In genomic region chr17:40648326-40648968, GRCh38 we compare ENCODE assay signal across 8 cellular contexts. TPM values are rescaled to one million over a fixed set of nuclear protein-coding genes. Genes with fewer than 3 reads are reported as not detected.
A peak's percentile ranks its signal among the peaks of the same experiment; 100 is the strongest.
DNase-seq lines count a peak whose midpoint lies in the region; ATAC-seq and TF ChIP-seq lines count a peak whose summit lies in the region.

No MANE protein-coding gene starts in this region.

- H4K20me1 ChIP-seq in OCI-LY7 (ENCODE audit: insufficient read depth, low read length), result peaks cover 16% of the 10 kb centered on the region

- H3K4me2 ChIP-seq in OCI-LY7 (ENCODE audit: low read length), result peak overlapping the region; percentile 85

- BruUV-seq in OCI-LY7 (replicated peaks; lab: Mats Ljungman, UMichigan), result TSS peak; percentile 83

- H3K36me3 ChIP-seq in OCI-LY7 (ENCODE audit: insufficient read depth, low read length) (peaks cover 27% of the 10 kb centered on the region), upper lobe of left lung (peaks cover 0 to 19% (median under 1%) of the 10 kb centered on the region in 4 donors)

- H3K36me3 Mint-ChIP-seq in activated CD4-positive, alpha-beta T cell treated with anti-CD3 and anti-CD28 coated beads for 36 hours (ENCODE audit: low read depth), result peaks cover 20% of the 10 kb centered on the region
- H3K36me3 Mint-ChIP-seq in dendritic cell treated with granulocyte-macrophage colony-stimulating factor and Interleukin-4, amounts not matched to agents 40 ng/mL and 50 ng/mL, for 4 days (ENCODE audit: low read depth), result peaks cover 37% of the 10 kb centered on the region

- peaks cover 35% of the 10 kb centered on the region for H3K4me1 ChIP-seq in OCI-LY7 (ENCODE audit: insufficient read depth, low read length, poor library complexity, severe bottlenecking)
- H3K4me1 ChIP-seq in upper lobe of left lung, result peaks cover 27 to 38% (median 31%) of the 10 kb centered on the region in 4 donors

- H3K27ac ChIP-seq in OCI-LY7 (ENCODE audit: low read depth, low read length, poor library complexity, severe bottlenecking), result peak overlapping the region; percentile 62
- peak overlapping the region; percentile 98 to 100 (median 98) for H3K27ac ChIP-seq in upper lobe of left lung

- H3K4me1 Mint-ChIP-seq in activated CD4-positive, alpha-beta T cell treated with anti-CD3 and anti-CD28 coated beads for 36 hours, result peaks cover 35% of the 10 kb centered on the region
- H3K4me1 Mint-ChIP-seq in dendritic cell treated with granulocyte-macrophage colony-stimulating factor and Interleukin-4, amounts not matched to agents 40 ng/mL and 50 ng/mL, for 4 days (ENCODE audit: low read depth), result peaks cover 8% of the 10 kb centered on the region

- peak overlapping the region; percentile 99 for H3K27ac Mint-ChIP-seq in activated CD4-positive, alpha-beta T cell treated with anti-CD3 and anti-CD28 coated beads for 36 hours
- H3K27ac Mint-ChIP-seq in dendritic cell treated with granulocyte-macrophage colony-stimulating factor and Interleukin-4, amounts not matched to agents 40 ng/mL and 50 ng/mL, for 4 days, result peak overlapping the region; percentile 98

- H3K27me3 Mint-ChIP-seq in activated CD4-positive, alpha-beta T cell treated with anti-CD3 and anti-CD28 coated beads for 36 hours, result no peaks in the 10 kb centered on the region
- no peaks in the 10 kb centered on the region for H3K27me3 Mint-ChIP-seq in dendritic cell treated with granulocyte-macrophage colony-stimulating factor and Interleukin-4, amounts not matched to agents 40 ng/mL and 50 ng/mL, for 4 days

- H3K9me3 Mint-ChIP-seq in activated CD4-positive, alpha-beta T cell treated with anti-CD3 and anti-CD28 coated beads for 36 hours (ENCODE audit: low read depth), result no peaks in the 10 kb centered on the region
- no peaks in the 10 kb centered on the region for H3K9me3 Mint-ChIP-seq in dendritic cell treated with granulocyte-macrophage colony-stimulating factor and Interleukin-4, amounts not matched to agents 40 ng/mL and 50 ng/mL, for 4 days

- peaks cover 44% of the 10 kb centered on the region for H3K79me2 ChIP-seq in OCI-LY7 (ENCODE audit: insufficient read depth, low read depth, low read length)

- TF ChIP-seq CTCF in OCI-LY7 (conservative IDR thresholded peaks at IDR 0.05; ENCODE audit: low read length) (no peak), upper lobe of left lung (IDR thresholded peaks at IDR 0.05) (no peak)

- CTCF ChIA-PET in activated CD4-positive, alpha-beta T cell treated with anti-CD3 and anti-CD28 coated beads for 36 hours (lab: Charles Lee), result interaction anchor here (0.7 to 3.5 kb wide), 6 partner anchors 24 to 1603 kb away, joined by 3 to 18 read pairs (median 4); no protein-coding TSS in a partner anchor
- CTCF ChIA-PET in OCI-LY7 (lab: Charles Lee; ENCODE audit: unreplicated experiment), result no interaction called here

- no peaks in the 10 kb centered on the region for H3K27me3 ChIP-seq in upper lobe of left lung

- no peak for DNase-seq in activated CD4-positive, alpha-beta T cell treated with anti-CD3 and anti-CD28 coated beads for 36 hours
- no peak for DNase-seq in activated CD4-positive, alpha-beta T cell treated with anti-CD3 and anti-CD28 coated beads, Interleukin-2, amount 50 U/mL, for 4 hours
- DNase-seq in OCI-LY7 (ENCODE audit: low spot score), result no peak
- DNase-seq in medulla oblongata (ENCODE audit: extremely low spot score), result peak; percentile 59
- DNase-seq in upper lobe of left lung, result no peak
- DNase-seq in NCI-H1694 (lab: John Stamatoyannopoulos, UW), result no peak

- POLR2A ChIA-PET in activated CD4-positive, alpha-beta T cell treated with anti-CD3 and anti-CD28 coated beads for 36 hours (lab: Charles Lee), result interaction anchor here (0.6 to 2.9 kb wide), 7 partner anchors 29 to 1017 kb away, joined by 3 to 22 read pairs (median 4); no protein-coding TSS in a partner anchor
- POLR2A ChIA-PET in OCI-LY7 (lab: Charles Lee), result interaction anchor here (0.6 kb wide), 1 partner anchor 25 kb away, joined by 3 read pairs; no protein-coding TSS in a partner anchor

- H3K4me3 ChIP-seq in OCI-LY7 (ENCODE audit: low read depth, low read length, poor library complexity, severe bottlenecking) (peak overlapping the region; percentile 90), upper lobe of left lung (peak overlapping the region; percentile 65 to 91 (median 82))

- peak in 1 of 4 donors; percentile 12 for TF ChIP-seq POLR2A in upper lobe of left lung (IDR thresholded peaks at IDR 0.05)

- H3K9me3 ChIP-seq in OCI-LY7 (ENCODE audit: low read length) (no peaks in the 10 kb centered on the region), upper lobe of left lung (no peaks in the 10 kb centered on the region)

- 4 to 7% methylated on average over 21 to 32 of the region's 33 CpGs for WGBS in upper lobe of left lung, 2 donors

- H3K4me3 Mint-ChIP-seq in activated CD4-positive, alpha-beta T cell treated with anti-CD3 and anti-CD28 coated beads for 36 hours, result peak overlapping the region; percentile 97
- H3K4me3 Mint-ChIP-seq in dendritic cell treated with granulocyte-macrophage colony-stimulating factor and Interleukin-4, amounts not matched to agents 40 ng/mL and 50 ng/mL, for 4 days, result peak overlapping the region; percentile 99

- peak overlapping the region; percentile 95 for H2AFZ ChIP-seq in OCI-LY7 (ENCODE audit: low read length)

- intact Hi-C loops in activated CD4-positive, alpha-beta T cell treated with anti-CD3 and anti-CD28 coated beads for 36 hours (cut with DNase I, micrococcal nuclease), result loop anchor here (1.0 to 2.0 kb wide), 3 partner anchors 28 to 87 kb away; no protein-coding TSS in a partner anchor
- intact Hi-C loops in OCI-LY7 (cut with micrococcal nuclease; ENCODE audit: unreplicated experiment), result no loop called here
- intact Hi-C loops in dendritic cell treated with granulocyte-macrophage colony-stimulating factor and Interleukin-4, amounts not matched to agents 40 ng/mL and 50 ng/mL, for 4 days (cut with micrococcal nuclease), result no loop called here

- peak; percentile 35 for ATAC-seq in activated CD4-positive, alpha-beta T cell treated with anti-CD3 and anti-CD28 coated beads for 36 hours
- ATAC-seq in HG02938 (IDR thresholded peaks at IDR 0.05; ENCODE audit: unreplicated experiment), result peak; percentile 11
- peak; percentile 35 to 56 for ATAC-seq in upper lobe of left lung (ENCODE audit: low FRiP score in 2 of 2)

- H3K9me2 ChIP-seq in OCI-LY7 (ENCODE audit: insufficient read depth, low read length), result no peaks in the 10 kb centered on the region

- no peak for TF ChIP-seq EP300 in upper lobe of left lung (IDR thresholded peaks at IDR 0.05)

RNA-seq across cellular contexts. Expression of gene SMARCE1, which starts 0.8 kb away (rescaled TPM):
- 100 to 1,000 TPM in 1 of 2 experiments, 10 to 100 TPM in 1; 99.7 to 122 TPM for total RNA-seq in activated CD4-positive, alpha-beta T cell treated with anti-CD3 and anti-CD28 coated beads for 36 hours
- total RNA-seq in OCI-LY7 (2014; rRNA removed; shearing (Covaris generic)), result 75.9 and 98.7 TPM in 2 replicates
- total RNA-seq in OCI-LY7 (2022), result 109 and 123 TPM in 2 replicates
- 10 to 100 TPM; 39.8 to 91.4 (median 65.8) TPM for total RNA-seq in upper lobe of left lung

RNA-seq across cellular contexts. Expression of gene KRT222, which starts 16.5 kb away (rescaled TPM):
- total RNA-seq in activated CD4-positive, alpha-beta T cell treated with anti-CD3 and anti-CD28 coated beads for 36 hours, result not detected
- total RNA-seq in OCI-LY7 (2014; rRNA removed; shearing (Covaris generic)), result not detected in 2 replicates
- total RNA-seq in OCI-LY7 (2022), result not detected in 2 replicates
- 1 to 10 TPM in 1 of 6 donors, under 1 TPM in 1, not detected in 4; 0.86 to 1.2 TPM for total RNA-seq in upper lobe of left lung

RNA-seq across cellular contexts. Expression of gene KRT24, which starts 55.1 kb away (rescaled TPM):
- not detected for total RNA-seq in activated CD4-positive, alpha-beta T cell treated with anti-CD3 and anti-CD28 coated beads for 36 hours
- total RNA-seq in OCI-LY7 (2014; rRNA removed; shearing (Covaris generic)), result not detected in 2 replicates
- not detected in 2 replicates for total RNA-seq in OCI-LY7 (2022)
- total RNA-seq in upper lobe of left lung, result not detected

Comparison
In these comparisons a context has a peak if more than half of its experiments do, and no peak if none do; other contexts are left out.
1. intact Hi-C loops: an anchor here in activated CD4-positive, alpha-beta T cell treated with anti-CD3 and anti-CD28 coated beads for 36 hours (1.0 to 2.0 kb wide); none called in OCI-LY7 and dendritic cell treated with granulocyte-macrophage colony-stimulating factor and Interleukin-4, amounts not matched to agents 40 ng/mL and 50 ng/mL, for 4 days.